In the genomic region with DNA sequence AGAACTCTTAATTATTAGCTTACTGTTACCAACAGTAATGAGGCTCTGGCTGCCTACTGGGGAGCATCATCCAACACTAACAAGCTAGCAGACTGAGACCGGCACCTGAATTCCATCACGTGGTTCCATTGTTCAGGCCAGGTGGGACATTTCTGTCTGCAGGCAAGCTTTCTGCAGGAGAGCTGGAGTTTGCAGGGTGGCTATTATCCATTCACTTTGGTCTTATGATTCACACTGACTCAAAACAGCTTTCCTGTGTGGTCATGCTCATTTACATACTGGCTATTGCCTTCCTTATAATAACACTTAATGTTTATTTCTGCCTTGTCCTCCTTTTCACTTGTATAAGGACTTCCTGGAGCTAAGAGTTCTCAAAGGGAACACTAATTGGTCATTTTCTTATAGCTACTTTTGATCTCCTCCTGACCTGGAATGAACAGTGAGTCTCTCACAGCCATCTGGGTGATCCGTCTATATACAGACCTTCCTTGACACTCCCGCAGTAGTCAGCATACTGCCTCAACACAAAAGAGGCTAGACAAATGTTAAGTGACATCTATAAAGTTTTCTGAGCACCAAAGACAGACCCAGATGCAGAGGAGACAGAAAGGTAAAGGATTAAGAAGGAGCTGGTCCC, we compare ENCODE assay signal across 9 cellular contexts.
DNase-seq lines count a peak whose midpoint lies in the region; ATAC-seq lines count a peak whose summit lies in the region.
"Had no signal": no experiment of that assay in that cellular context is flagged by ENCODE, and none has a peak within 500 bp of the region (broad histone marks: within the 10 kb centered on the region; RNA-seq: fewer than 3 reads in every experiment).

No MANE protein-coding gene starts in this region.

- H3K4me3 Mint-ChIP-seq in activated T-helper 2 cell treated with anti-CD3 and anti-CD28 coated beads, Interferon-gamma antibody, Interleukin-2, Interleukin-4, amounts not matched to agents 10 μg/mL and 5 μg/mL and 100 μg/mL, durations not matched to agents 14 hours and 24 hours and 36 hours (ENCODE audit: low read depth) = no peak overlapping the region
- no peak overlapping the region for H3K4me3 Mint-ChIP-seq in activated CD4-positive, alpha-beta memory T cell treated with anti-CD3 and anti-CD28 coated beads, Interleukin-2, amount 10 ng/mL, durations not matched to agents 7 days and 5 days
- H3K4me3 Mint-ChIP-seq: neural crest cell had no signal

- CTCF ChIA-PET in activated CD4-positive, alpha-beta memory T cell treated with anti-CD3 and anti-CD28 coated beads, Interleukin-2, amount 10 ng/mL, durations not matched to agents 7 days and 5 days (lab: Charles Lee) = no interaction called here

- POLR2A ChIA-PET in activated CD4-positive, alpha-beta memory T cell treated with anti-CD3 and anti-CD28 coated beads, Interleukin-2, amount 10 ng/mL, durations not matched to agents 7 days and 5 days (lab: Charles Lee) = no interaction called here

- H3K27me3 Mint-ChIP-seq in activated T-helper 2 cell treated with anti-CD3 and anti-CD28 coated beads, Interferon-gamma antibody, Interleukin-2, Interleukin-4, amounts not matched to agents 10 μg/mL and 5 μg/mL and 100 μg/mL, durations not matched to agents 14 hours and 24 hours and 36 hours (ENCODE audit: low read depth) = no peaks in the 10 kb centered on the region
- H3K27me3 Mint-ChIP-seq in activated CD4-positive, alpha-beta memory T cell treated with anti-CD3 and anti-CD28 coated beads, Interleukin-2, amount 10 ng/mL, durations not matched to agents 7 days and 5 days = peaks cover 1% of the 10 kb centered on the region

- H3K9me3 Mint-ChIP-seq in activated T-helper 2 cell treated with anti-CD3 and anti-CD28 coated beads, Interferon-gamma antibody, Interleukin-2, Interleukin-4, amounts not matched to agents 10 μg/mL and 5 μg/mL and 100 μg/mL, durations not matched to agents 14 hours and 24 hours and 36 hours = peaks cover 5% of the 10 kb centered on the region
- peaks cover 6% of the 10 kb centered on the region for H3K9me3 Mint-ChIP-seq in activated CD4-positive, alpha-beta memory T cell treated with anti-CD3 and anti-CD28 coated beads, Interleukin-2, amount 10 ng/mL, durations not matched to agents 7 days and 5 days

- DNase-seq in NOMO-1 treated with dmso at 0.1 percent for 144 hours (lab: John Stamatoyannopoulos, UW; ENCODE audit: unreplicated experiment) (peak; percentile 21), non-pigmented ciliary epithelial cell (ENCODE audit: low read depth) (peak; percentile 20), NCI-H2107 treated with DMSO at 0.1 percent for 48 hours (lab: John Stamatoyannopoulos, UW; ENCODE audit: unreplicated experiment) (no peak)
- no peak for DNase-seq in activated CD4-positive, alpha-beta T cell treated with anti-CD3 and anti-CD28 coated beads, Interleukin-2, amount 50 U/mL, for 4 hours
- DNase-seq in activated T-helper 2 cell treated with anti-CD3 and anti-CD28 coated beads, Interferon-gamma antibody, Interleukin-2, Interleukin-4, amounts not matched to agents 10 μg/mL and 5 μg/mL and 100 μg/mL, durations not matched to agents 14 hours and 24 hours and 36 hours (ENCODE audit: low spot score) = no peak
- no peak for DNase-seq in activated CD4-positive, alpha-beta memory T cell treated with anti-CD3 and anti-CD28 coated beads, Interleukin-2, amount 10 ng/mL, durations not matched to agents 7 days and 5 days

- ATAC-seq in GM19043 (IDR thresholded peaks at IDR 0.05; ENCODE audit: low read depth, unreplicated experiment) (peak; percentile 93), HG02759 (IDR thresholded peaks at IDR 0.05; ENCODE audit: unreplicated experiment) (peak; percentile 92)

- H3K27ac Mint-ChIP-seq in activated T-helper 2 cell treated with anti-CD3 and anti-CD28 coated beads, Interferon-gamma antibody, Interleukin-2, Interleukin-4, amounts not matched to agents 10 μg/mL and 5 μg/mL and 100 μg/mL, durations not matched to agents 14 hours and 24 hours and 36 hours = no peak overlapping the region
- H3K27ac Mint-ChIP-seq in activated CD4-positive, alpha-beta memory T cell treated with anti-CD3 and anti-CD28 coated beads, Interleukin-2, amount 10 ng/mL, durations not matched to agents 7 days and 5 days = no peak overlapping the region

- intact Hi-C loops in activated T-helper 2 cell treated with anti-CD3 and anti-CD28 coated beads, Interferon-gamma antibody, Interleukin-2, Interleukin-4, amounts not matched to agents 10 μg/mL and 5 μg/mL and 100 μg/mL, durations not matched to agents 14 hours and 24 hours and 36 hours (cut with micrococcal nuclease) = loop anchor here (10.0 kb wide), 3 partner anchors 541 to 1171 kb away; no protein-coding TSS in a partner anchor

- H3K4me1 Mint-ChIP-seq in activated T-helper 2 cell treated with anti-CD3 and anti-CD28 coated beads, Interferon-gamma antibody, Interleukin-2, Interleukin-4, amounts not matched to agents 10 μg/mL and 5 μg/mL and 100 μg/mL, durations not matched to agents 14 hours and 24 hours and 36 hours (ENCODE audit: low read depth) = peaks cover 34% of the 10 kb centered on the region
- peaks cover 32% of the 10 kb centered on the region for H3K4me1 Mint-ChIP-seq in activated CD4-positive, alpha-beta memory T cell treated with anti-CD3 and anti-CD28 coated beads, Interleukin-2, amount 10 ng/mL, durations not matched to agents 7 days and 5 days

- no peaks in the 10 kb centered on the region for H3K36me3 Mint-ChIP-seq in activated T-helper 2 cell treated with anti-CD3 and anti-CD28 coated beads, Interferon-gamma antibody, Interleukin-2, Interleukin-4, amounts not matched to agents 10 μg/mL and 5 μg/mL and 100 μg/mL, durations not matched to agents 14 hours and 24 hours and 36 hours (ENCODE audit: low read depth)
- H3K36me3 Mint-ChIP-seq in activated CD4-positive, alpha-beta memory T cell treated with anti-CD3 and anti-CD28 coated beads, Interleukin-2, amount 10 ng/mL, durations not matched to agents 7 days and 5 days (ENCODE audit: low read depth) = peaks cover 5% of the 10 kb centered on the region

Comparison
In these comparisons a context has a peak if more than half of its experiments do, and no peak if none do; other contexts are left out.
1. DNase-seq: peak in NOMO-1 treated with dmso at 0.1 percent for 144 hours (single experiment) and non-pigmented ciliary epithelial cell (single experiment); none in activated CD4-positive, alpha-beta T cell treated with anti-CD3 and anti-CD28 coated beads, Interleukin-2, amount 50 U/mL, for 4 hours (0 of 2), activated T-helper 2 cell treated with anti-CD3 and anti-CD28 coated beads, Interferon-gamma antibody, Interleukin-2, Interleukin-4, amounts not matched to agents 10 μg/mL and 5 μg/mL and 100 μg/mL, durations not matched to agents 14 hours and 24 hours and 36 hours (single experiment), NCI-H2107 treated with DMSO at 0.1 percent for 48 hours (single experiment) and activated CD4-positive, alpha-beta memory T cell treated with anti-CD3 and anti-CD28 coated beads, Interleukin-2, amount 10 ng/mL, durations not matched to agents 7 days and 5 days (single experiment).